In genomic region chr20:23084282-23084844, GRCh38 we compare ENCODE assay signal across 22 cellular contexts. TPM values are rescaled to one million over a fixed set of nuclear protein-coding genes. Genes with fewer than 3 reads are reported as not detected.
DNase-seq lines count a peak whose midpoint lies in the region; ATAC-seq, FAIRE-seq and TF ChIP-seq lines count a peak whose summit lies in the region.
"Had no signal": no experiment of that assay in that cellular context is flagged by ENCODE, and none has a peak within 500 bp of the region (broad histone marks: within the 10 kb centered on the region; RNA-seq: fewer than 3 reads in every experiment).

No MANE protein-coding gene starts in this region.

- no peak overlapping the region for H3K23ac ChIP-seq in H1 (ENCODE audit: insufficient read length)

- peaks cover 24% of the 10 kb centered on the region for H3K4me1 Mint-ChIP-seq in T-helper 2 cell treated with Interferon-gamma antibody and Interleukin-4, amounts not matched to agents 5 μg/mL and 100 μg/mL, for 36 hours (ENCODE audit: low read depth)
- peaks cover 9% of the 10 kb centered on the region for H3K4me1 Mint-ChIP-seq in osteocyte (ENCODE audit: unreplicated experiment)
- H3K4me1 Mint-ChIP-seq in stimulated activated naive B cell treated with anti-CD40 and anti-IgM and Interleukin-4, amounts not matched to agents 10 μg/mL and 1 μg/mL and 100 μg/mL, for 72 hours: peaks cover 9 to 23% of the 10 kb centered on the region in 2 donors
- H3K4me1 Mint-ChIP-seq: activated B cell treated with CpG ODN at 0.5 μM for 24 hours had no signal

- no peak overlapping the region for H3K14ac ChIP-seq in H1 (ENCODE audit: insufficient read length)

- H4K8ac ChIP-seq in H1 (ENCODE audit: extremely low read depth, insufficient read depth, low read length): peak overlapping the region; percentile 75

- H2BK5ac ChIP-seq in H1 (ENCODE audit: low read depth, low read length): no peak overlapping the region

- no peak overlapping the region for H3K56ac ChIP-seq in H1 (replicated peaks; ENCODE audit: insufficient read length, low read depth, low read length)

- no peaks in the 10 kb centered on the region for H3K23me2 ChIP-seq in H1 (ENCODE audit: low read depth, low read length)

- H3K4ac ChIP-seq in H1 (replicated peaks; ENCODE audit: insufficient read length, low read depth, low read length): no peak overlapping the region

- no peak overlapping the region for H3K18ac ChIP-seq in H1 (ENCODE audit: extremely low read depth, low read length)

- CTCF ChIA-PET in H1 (lab: Charles Lee; ENCODE audit: partially characterized antibody) (interaction anchor here (1.4 to 2.1 kb wide), 4 partner anchors 10 to 117 kb away, joined by 3 to 6 read pairs (median 5); no protein-coding TSS in a partner anchor), RWPE1 (lab: Yijun Ruan, JAX) (interaction anchor here (0.6 kb wide), 2 partner anchors 10 to 1870 kb away, joined by 3 read pairs; no protein-coding TSS in a partner anchor)

- H4K91ac ChIP-seq in H1 (replicated peaks; ENCODE audit: insufficient read length, low read length): peak overlapping the region; percentile 47

- no peaks in the 10 kb centered on the region for H3K36me3 Mint-ChIP-seq in T-helper 2 cell treated with Interferon-gamma antibody and Interleukin-4, amounts not matched to agents 5 μg/mL and 100 μg/mL, for 36 hours (ENCODE audit: low read depth)
- H3K36me3 Mint-ChIP-seq in osteocyte (ENCODE audit: unreplicated experiment): no peaks in the 10 kb centered on the region
- H3K36me3 Mint-ChIP-seq in stimulated activated naive B cell treated with anti-CD40 and anti-IgM and Interleukin-4, amounts not matched to agents 10 μg/mL and 1 μg/mL and 100 μg/mL, for 72 hours: no peaks in the 10 kb centered on the region
- H3K36me3 Mint-ChIP-seq: activated naive CD4-positive, alpha-beta T cell treated with anti-CD3 and anti-CD28 coated beads, Interleukin-2, amount 50 U/mL, for 72 hours had no signal

- no peak for TF ChIP-seq RAD21 in H1 (IDR thresholded peaks at IDR 0.05 in 1 of 2, conservative IDR thresholded peaks at IDR 0.05 in 1 of 2; ENCODE audit: low read depth in 2 of 2, low read length in 2 of 2)

- TF ChIP-seq EP300 in H1 (IDR thresholded peaks at IDR 0.05; ENCODE audit: borderline replicate concordance in 1 of 2, low read depth in 2 of 2, low read length in 2 of 2) (no peak), tibial nerve (IDR thresholded peaks at IDR 0.05) (no peak)

- WGBS in H1 (ENCODE audit: extremely low coverage in 1 of 2, insufficient coverage in 1 of 2, insufficient read length in 1 of 2, insufficient replicate concordance in 2 of 2, low coverage in 1 of 2, low lambda C conversion rate in 2 of 2, missing lambda C conversion rate in 1 of 2), 2 experiments: 96% methylated on average over 7 of the region's 17 CpGs; no CpG with 5 or more reads in 1 of the 2 experiments
- WGBS in tibial nerve, 2 donors: 86 to 89% methylated on average over 13 to 16 of the region's 17 CpGs

- peaks cover 0 to 7% (median 2%) of the 10 kb centered on the region in 4 experiments; a peak in 2 of 7 replicates for H3K4me1 ChIP-seq in H1 (replicated peaks in 1 of 4; ENCODE audit: control insufficient read depth in 3 of 4, insufficient read depth in 4 of 4, low read length in 3 of 4)
- peaks cover 0 to 20% (median 0%) of the 10 kb centered on the region in 4 donors for H3K4me1 ChIP-seq in tibial nerve

- H3K79me2 ChIP-seq in H1 (ENCODE audit: control insufficient read depth in 1 of 2, insufficient read depth in 2 of 2, low read length in 2 of 2): no peaks in the 10 kb centered on the region

- H4K20me1 ChIP-seq in H1 (replicated peaks in 1 of 2; ENCODE audit: control insufficient read depth in 1 of 2, insufficient read depth in 2 of 2, low read length in 2 of 2): no peaks in the 10 kb centered on the region

- no peak overlapping the region for H3K9ac ChIP-seq in H1 (replicated peaks in 1 of 4; ENCODE audit: extremely low read depth in 1 of 4, low read depth in 3 of 4, low read length in 3 of 4)

- no peaks in the 10 kb centered on the region for H3K9me3 Mint-ChIP-seq in T-helper 2 cell treated with Interferon-gamma antibody and Interleukin-4, amounts not matched to agents 5 μg/mL and 100 μg/mL, for 36 hours
- H3K9me3 Mint-ChIP-seq in osteocyte (ENCODE audit: unreplicated experiment): no peaks in the 10 kb centered on the region
- H3K9me3 Mint-ChIP-seq in stimulated activated naive B cell treated with anti-CD40 and anti-IgM and Interleukin-4, amounts not matched to agents 10 μg/mL and 1 μg/mL and 100 μg/mL, for 72 hours: no peaks in the 10 kb centered on the region
- H3K9me3 Mint-ChIP-seq: activated B cell treated with CpG ODN at 0.5 μM for 24 hours; activated naive CD4-positive, alpha-beta T cell treated with anti-CD3 and anti-CD28 coated beads, Interleukin-2, amount 50 U/mL, for 72 hours had no signal

- in situ Hi-C loops in GM13976 (cut with MboI; ENCODE audit: low sequenced_read_pairs, unreplicated experiment): no loop called here

- H3K36me3 ChIP-seq in H1 (ENCODE audit: control insufficient read depth in 2 of 4, insufficient read depth in 4 of 4, low read length in 3 of 4) (no peaks in the 10 kb centered on the region), tibial nerve (no peaks in the 10 kb centered on the region)

- H3K4me3 Mint-ChIP-seq in T-helper 2 cell treated with Interferon-gamma antibody and Interleukin-4, amounts not matched to agents 5 μg/mL and 100 μg/mL, for 36 hours: peak overlapping the region; percentile 8
- H3K4me3 Mint-ChIP-seq in osteocyte (ENCODE audit: unreplicated experiment): no peak overlapping the region
- H3K4me3 Mint-ChIP-seq in stimulated activated naive B cell treated with anti-CD40 and anti-IgM and Interleukin-4, amounts not matched to agents 10 μg/mL and 1 μg/mL and 100 μg/mL, for 72 hours: no peak overlapping the region
- H3K4me3 Mint-ChIP-seq: activated B cell treated with CpG ODN at 0.5 μM for 24 hours had no signal

- no peaks in the 10 kb centered on the region for H3K9me3 ChIP-seq in H1 (ENCODE audit: insufficient read depth in 2 of 2, low read depth in 1 of 2, low read length in 1 of 2)
- H3K9me3 ChIP-seq in tibial nerve: no peaks in the 10 kb centered on the region

- H3K4me2 ChIP-seq in H1 (ENCODE audit: insufficient read depth in 1 of 2, low read depth in 2 of 2, low read length in 2 of 2): no peak overlapping the region
- H3K4me2 ChIP-seq: smooth muscle cell had no signal

- TF ChIP-seq CTCF in H1 (IDR thresholded peaks at IDR 0.05; ENCODE audit: control extremely low read depth in 1 of 3, insufficient read depth in 1 of 3, low read depth in 1 of 3, low read length in 3 of 3) (no peak), osteocyte (IDR thresholded peaks at IDR 0.05) (no peak), tibial nerve (IDR thresholded peaks at IDR 0.05) (no peak), GM13976 (IDR thresholded peaks at IDR 0.05; ENCODE audit: borderline replicate concordance, control extremely low read depth, extremely low read depth, insufficient read depth, missing control alignments) (no peak), RWPE1 (conservative IDR thresholded peaks at IDR 0.05; ENCODE audit: low read depth) (no peak)

- no peak for ATAC-seq in stimulated activated naive B cell treated with anti-CD40 and anti-IgM and Interleukin-4, amounts not matched to agents 10 μg/mL and 1 μg/mL and 100 μg/mL, for 72 hours (replicated peaks)
- ATAC-seq: activated naive CD4-positive, alpha-beta T cell treated with anti-CD3 and anti-CD28 coated beads, Interleukin-2, amount 50 U/mL, for 72 hours; Panc1 had no signal

- no peak overlapping the region; the same call in 1 of the 2 replicates for H2AK5ac ChIP-seq in H1 (ENCODE audit: low read depth, low read length)

- no peak overlapping the region for H2AFZ ChIP-seq in H1 (ENCODE audit: low read length)

- no peaks in the 10 kb centered on the region for H3K79me1 ChIP-seq in H1 (ENCODE audit: low read depth, low read length)

- DNase-seq in T-helper 2 cell treated with Interferon-gamma antibody and Interleukin-4, amounts not matched to agents 5 μg/mL and 100 μg/mL, for 36 hours (ENCODE audit: low spot score): no peak
- no peak for DNase-seq in T-helper 2 cell
- DNase-seq in H1 (ENCODE audit: low read depth in 1 of 2, low spot score in 2 of 2): no peak
- DNase-seq in osteocyte (ENCODE audit: extremely low spot score, unreplicated experiment): peak; percentile 82
- no peak for DNase-seq in tibial nerve (ENCODE audit: low spot score in 2 of 2)
- DNase-seq in GM13976 (ENCODE audit: low spot score): no peak
- no peak for DNase-seq in RWPE1 (ENCODE audit: low spot score)
- no peak for DNase-seq in stimulated activated naive B cell treated with anti-CD40 and anti-IgM and Interleukin-4, amounts not matched to agents 10 μg/mL and 1 μg/mL and 100 μg/mL, for 72 hours
- DNase-seq: 8988T, activated B cell treated with CpG ODN at 0.5 μM for 24 hours, erythroblast, hippocampal formation, NCI-H2029 treated with DMSO at 0.1 percent for 48 hours, SW 1271 had no signal

- H3K4me3 ChIP-seq in H1 (ENCODE audit: extremely low read depth in 1 of 4, insufficient read depth in 2 of 4, low read depth in 3 of 4, low read length in 4 of 4): no peak overlapping the region
- H3K4me3 ChIP-seq in tibial nerve: peak overlapping the region; percentile 14 to 47 (median 20)
- H3K4me3 ChIP-seq: smooth muscle cell had no signal

- H2BK120ac ChIP-seq in H1 (replicated peaks; ENCODE audit: low read depth, low read length): no peak overlapping the region

- POLR2A ChIA-PET in H1 (lab: Charles Lee; ENCODE audit: partially characterized antibody) (no interaction called here), RWPE1 (lab: Yijun Ruan, JAX; ENCODE audit: low non-redundant PET) (no interaction called here)

- peaks cover 3% of the 10 kb centered on the region for H3K27me3 Mint-ChIP-seq in T-helper 2 cell treated with Interferon-gamma antibody and Interleukin-4, amounts not matched to agents 5 μg/mL and 100 μg/mL, for 36 hours (ENCODE audit: low read depth)
- peaks cover 5% of the 10 kb centered on the region for H3K27me3 Mint-ChIP-seq in osteocyte (ENCODE audit: unreplicated experiment)
- H3K27me3 Mint-ChIP-seq in stimulated activated naive B cell treated with anti-CD40 and anti-IgM and Interleukin-4, amounts not matched to agents 10 μg/mL and 1 μg/mL and 100 μg/mL, for 72 hours: peaks cover 8 to 21% of the 10 kb centered on the region in 2 donors
- H3K27me3 Mint-ChIP-seq: activated B cell treated with CpG ODN at 0.5 μM for 24 hours had no signal

- no peak overlapping the region for H4K5ac ChIP-seq in H1 (ENCODE audit: insufficient read length, low read depth, low read length)

- H3K27ac Mint-ChIP-seq in T-helper 2 cell treated with Interferon-gamma antibody and Interleukin-4, amounts not matched to agents 5 μg/mL and 100 μg/mL, for 36 hours: no peak overlapping the region
- no peak overlapping the region for H3K27ac Mint-ChIP-seq in osteocyte (ENCODE audit: unreplicated experiment)
- no peak overlapping the region for H3K27ac Mint-ChIP-seq in stimulated activated naive B cell treated with anti-CD40 and anti-IgM and Interleukin-4, amounts not matched to agents 10 μg/mL and 1 μg/mL and 100 μg/mL, for 72 hours
- H3K27ac Mint-ChIP-seq: activated B cell treated with CpG ODN at 0.5 μM for 24 hours; activated naive CD4-positive, alpha-beta T cell treated with anti-CD3 and anti-CD28 coated beads, Interleukin-2, amount 50 U/mL, for 72 hours had no signal

- FAIRE-seq in H1 (lab: Jason Lieb, UNC): no peak
- FAIRE-seq: G401.6, GM18507 had no signal

- H2BK15ac ChIP-seq in H1 (ENCODE audit: low read length): no peak overlapping the region; the same call in 1 of the 2 replicates

- no peak overlapping the region for H3K27ac ChIP-seq in H1 (ENCODE audit: low read depth, low read length)
- H3K27ac ChIP-seq in tibial nerve: peak overlapping the region in 3 of 4 donors; percentile 66 to 87 (median 87)
- H3K27ac ChIP-seq in RWPE1: no peak overlapping the region

- no peak overlapping the region for H2BK20ac ChIP-seq in H1 (ENCODE audit: low read length)

- no peak overlapping the region for H2BK12ac ChIP-seq in H1 (ENCODE audit: low read depth, low read length)

- TF ChIP-seq POLR2A in H1 (IDR thresholded peaks at IDR 0.05; ENCODE audit: control extremely low read depth in 1 of 2, low read depth in 2 of 2, low read length in 2 of 2): no peak
- no peak for TF ChIP-seq POLR2A in tibial nerve (IDR thresholded peaks at IDR 0.05)

- no peaks in the 10 kb centered on the region for H3K27me3 ChIP-seq in H1 (replicated peaks in 1 of 4; ENCODE audit: control insufficient read depth in 3 of 4, extremely low read depth in 1 of 4, insufficient read depth in 3 of 4, low read length in 3 of 4)
- no peaks in the 10 kb centered on the region for H3K27me3 ChIP-seq in tibial nerve

RNA-seq across cellular contexts. Expression of gene CD93, which starts 1.8 kb away (rescaled TPM):
- 0.07 TPM in 1 of 2 replicates, not detected in the other for total RNA-seq in H1 (2021; fragmentation: NEBNext Ultra II Directional; extraction: Animal tissue kit (Norgen Biotek cat#: 25700))
- under 0.01 and 0.02 TPM in 2 replicates for polyA plus RNA-seq in H1 (2011; rRNA removed)
- polyA plus RNA-seq in H1 (2011; cell fraction: cytosol; rRNA removed): 0.01 TPM
- 0.03 TPM for polyA plus RNA-seq in H1 (2011; cell fraction: nucleus; rRNA removed)
- polyA plus RNA-seq in H1 (2012, experiment 1 of 2): 0.03 to 0.04 TPM (median 0.03 TPM) in 3 of 4 replicates, not detected in the other
- not detected for polyA plus RNA-seq in H1 (2012, experiment 2 of 2)
- 0.08 TPM for polyA plus RNA-seq in H1 (2013, experiment 1 of 2)
- polyA plus RNA-seq in H1 (2013, experiment 2 of 2): 0.07 TPM
- polyA minus RNA-seq in H1 (2011; rRNA and poly(A)+ RNA removed): 0.02 and 0.03 TPM in 2 replicates
- polyA minus RNA-seq in H1 (2011; cell fraction: cytosol; rRNA and poly(A)+ RNA removed): not detected
- polyA minus RNA-seq in H1 (2011; cell fraction: nucleus; rRNA and poly(A)+ RNA removed): not detected
- total RNA-seq in osteocyte (0.13 and 0.21 TPM in 2 replicates), tibial nerve (10 to 100 TPM; 23.0 to 85.1 (median 65.7) TPM)
- total RNA-seq: activated B cell treated with CpG ODN at 0.5 μM for 24 hours, smooth muscle cell had no signal
- polyA plus RNA-seq: neural cell, smooth muscle cell had no signal

RNA-seq across cellular contexts. Expression of gene THBD, which starts 34.9 kb away (rescaled TPM):
- 0.43 and 0.75 TPM in 2 replicates for total RNA-seq in H1 (2021; fragmentation: NEBNext Ultra II Directional; extraction: Animal tissue kit (Norgen Biotek cat#: 25700))
- polyA plus RNA-seq in H1 (2011; rRNA removed): 0.21 and 0.46 TPM in 2 replicates
- 0.28 TPM for polyA plus RNA-seq in H1 (2011; cell fraction: cytosol; rRNA removed)
- polyA plus RNA-seq in H1 (2011; cell fraction: nucleus; rRNA removed): 0.68 TPM
- polyA plus RNA-seq in H1 (2012, experiment 1 of 2): 0.16 to 0.40 TPM (median 0.22 TPM) in 4 replicates
- 0.31 TPM for polyA plus RNA-seq in H1 (2012, experiment 2 of 2)
- 0.36 TPM for polyA plus RNA-seq in H1 (2013, experiment 1 of 2)
- polyA plus RNA-seq in H1 (2013, experiment 2 of 2): 0.33 TPM
- 0.12 and 0.19 TPM in 2 replicates for polyA minus RNA-seq in H1 (2011; rRNA and poly(A)+ RNA removed)
- polyA minus RNA-seq in H1 (2011; cell fraction: cytosol; rRNA and poly(A)+ RNA removed): not detected
- 0.40 TPM for polyA minus RNA-seq in H1 (2011; cell fraction: nucleus; rRNA and poly(A)+ RNA removed)
- total RNA-seq in osteocyte (66.3 and 68.3 TPM in 2 replicates), tibial nerve (10 to 100 TPM; 48.1 to 60.3 (median 56.9) TPM)
- total RNA-seq: activated B cell treated with CpG ODN at 0.5 μM for 24 hours; activated naive CD4-positive, alpha-beta T cell treated with anti-CD3 and anti-CD28 coated beads, Interleukin-2, amount 50 U/mL, for 72 hours had no signal
- polyA plus RNA-seq: neural cell had no signal

RNA-seq across cellular contexts. Expression of gene SSTR4, which starts 49.3 kb away (rescaled TPM):
- not detected in 2 replicates for total RNA-seq in H1 (2021; fragmentation: NEBNext Ultra II Directional; extraction: Animal tissue kit (Norgen Biotek cat#: 25700))
- 0.05 and 0.14 TPM in 2 replicates for polyA plus RNA-seq in H1 (2011; rRNA removed)
- 0.08 TPM for polyA plus RNA-seq in H1 (2011; cell fraction: cytosol; rRNA removed)
- polyA plus RNA-seq in H1 (2011; cell fraction: nucleus; rRNA removed): 0.10 TPM
- polyA plus RNA-seq in H1 (2012, experiment 1 of 2): not detected in 4 replicates
- polyA plus RNA-seq in H1 (2012, experiment 2 of 2): not detected
- not detected for polyA plus RNA-seq in H1 (2013, experiment 1 of 2)
- 0.04 TPM for polyA plus RNA-seq in H1 (2013, experiment 2 of 2)
- polyA minus RNA-seq in H1 (2011; rRNA and poly(A)+ RNA removed): not detected in 2 replicates
- polyA minus RNA-seq in H1 (2011; cell fraction: cytosol; rRNA and poly(A)+ RNA removed): not detected
- not detected for polyA minus RNA-seq in H1 (2011; cell fraction: nucleus; rRNA and poly(A)+ RNA removed)
- not detected in 2 replicates for total RNA-seq in osteocyte
- not detected for total RNA-seq in tibial nerve
- total RNA-seq: activated B cell treated with CpG ODN at 0.5 μM for 24 hours; activated naive CD4-positive, alpha-beta T cell treated with anti-CD3 and anti-CD28 coated beads, Interleukin-2, amount 50 U/mL, for 72 hours; left lobe of liver; smooth muscle cell; subcutaneous adipose tissue had no signal
- polyA plus RNA-seq: neural cell, smooth muscle cell had no signal

Comparison
In these comparisons a context has a peak if more than half of its experiments do, and no peak if none do; other contexts are left out.
1. H3K27ac ChIP-seq: peak in tibial nerve (3 of 4); none in H1 (single experiment) and RWPE1 (single experiment).
2. H3K4me3 ChIP-seq: peak in tibial nerve (4 of 4); none in H1 (0 of 4).
3. RNA of gene CD93, which starts 1.8 kb away (total RNA-seq): 23.0 to 85.1 TPM in tibial nerve; 0.13 to 0.21 TPM in osteocyte and 0.07 TPM in H1; every median in the first group is over 10 times any median in the second.
4. RNA of gene THBD, which starts 34.9 kb away (total RNA-seq): 66.3 to 68.3 TPM in osteocyte and 48.1 to 60.3 TPM in tibial nerve; 0.43 to 0.75 TPM in H1; every median in the first group is over 10 times any median in the second.